In genomic region chrX:134622813-134623185, GRCh38 we compare ENCODE assay signal across 18 cellular contexts. TPM values are rescaled to one million over a fixed set of nuclear protein-coding genes. Genes with fewer than 3 reads are reported as not detected.
DNase-seq lines count a peak whose midpoint lies in the region; ATAC-seq and TF ChIP-seq lines count a peak whose summit lies in the region.
"Had no signal": no experiment of that assay in that cellular context is flagged by ENCODE, and none has a peak within 500 bp of the region (broad histone marks: within the 10 kb centered on the region; RNA-seq: fewer than 3 reads in every experiment).

No MANE protein-coding gene starts in this region.

- DNase-seq in SK-N-SH (no peak), SJCRH30 (peak; percentile 53 to 73), fibroblast of lung (ENCODE audit: low read depth in 2 of 2) (peak in 1 of 2 donors; percentile 67), smooth muscle cell (lab: John Stamatoyannopoulos, UW; ENCODE audit: unreplicated experiment) (no peak), gastrocnemius medialis (no peak), putamen (ENCODE audit: low spot score) (no peak)
- DNase-seq: activated CD4-positive, alpha-beta T cell treated with anti-CD3 and anti-CD28 coated beads, Interleukin-2, amount 50 U/mL, for 1 hour; COR-L47; GF-D8; NCI-H146; upper lobe of right lung had no signal

- no peaks in the 10 kb centered on the region for H3K9me2 ChIP-seq in SK-N-SH

- TF ChIP-seq EP300 in SK-N-SH (IDR thresholded peaks at IDR 0.05; ENCODE audit: borderline replicate concordance in 1 of 2, low read depth in 1 of 2, low read length in 1 of 2) = no peak

- H3K4me2 ChIP-seq in SK-N-SH (peak overlapping the region; percentile 55), fibroblast of lung (ENCODE audit: extremely low read depth, insufficient read depth, low read length) (no peak overlapping the region), smooth muscle cell (peak overlapping the region; percentile 40)

- in situ Hi-C loops in gastrocnemius medialis (cut with MboI; ENCODE audit: low sequenced_read_pairs in 4 of 4) = no loop called here

- POLR2A ChIA-PET in SK-N-SH (lab: Yijun Ruan, JAX) = no interaction called here

- peaks cover 4% of the 10 kb centered on the region; the same call in 1 of the 2 replicates for H3K79me2 ChIP-seq in SK-N-SH (ENCODE audit: insufficient read depth)
- no peaks in the 10 kb centered on the region for H3K79me2 ChIP-seq in fibroblast of lung (ENCODE audit: control insufficient read depth, insufficient read depth, low read length)
- H3K79me2 ChIP-seq in smooth muscle cell (ENCODE audit: low read depth) = no peaks in the 10 kb centered on the region

- no peaks in the 10 kb centered on the region for H3K27me3 ChIP-seq in SK-N-SH (ENCODE audit: insufficient read depth)
- no peaks in the 10 kb centered on the region for H3K27me3 ChIP-seq in SJCRH30
- no peaks in the 10 kb centered on the region for H3K27me3 ChIP-seq in fibroblast of lung (ENCODE audit: control insufficient read depth, insufficient read depth, low read length)
- no peaks in the 10 kb centered on the region for H3K27me3 ChIP-seq in smooth muscle cell (ENCODE audit: low read depth)
- no peaks in the 10 kb centered on the region for H3K27me3 ChIP-seq in gastrocnemius medialis
- H3K27me3 ChIP-seq: neutrophil, upper lobe of right lung had no signal

- H3K27ac ChIP-seq in SK-N-SH (ENCODE audit: low read depth in 2 of 2, low read length in 1 of 2) (peak overlapping the region; percentile 81 to 85; a peak in 3 of 4 replicates), SJCRH30 (peak overlapping the region; percentile 96), fibroblast of lung (ENCODE audit: insufficient read depth, low read length) (peak overlapping the region; percentile 56), smooth muscle cell (ENCODE audit: low read depth) (peak overlapping the region; percentile 69), gastrocnemius medialis (no peak overlapping the region)
- H3K27ac ChIP-seq: 22Rv1, neutrophil, upper lobe of right lung had no signal

- H3K9ac ChIP-seq in SK-N-SH (peak overlapping the region; percentile 13; the same call in 1 of the 2 replicates), fibroblast of lung (ENCODE audit: insufficient read depth, low read length) (no peak overlapping the region), smooth muscle cell (ENCODE audit: low read depth) (no peak overlapping the region)

- CTCF ChIA-PET in SK-N-SH (lab: Yijun Ruan, JAX) = no interaction called here

- H4K20me1 ChIP-seq in SK-N-SH (ENCODE audit: insufficient read depth) (no peaks in the 10 kb centered on the region), fibroblast of lung (ENCODE audit: control insufficient read depth, extremely low read depth, insufficient read depth, low read length) (no peaks in the 10 kb centered on the region), smooth muscle cell (ENCODE audit: low read depth) (no peaks in the 10 kb centered on the region)

- H3K4me3 ChIP-seq in SK-N-SH (ENCODE audit: low read depth in 2 of 2, low read length in 1 of 2) (no peak overlapping the region), SJCRH30 (no peak overlapping the region), fibroblast of lung (replicated peaks in 1 of 4; ENCODE audit: control extremely low read depth in 1 of 4, insufficient read depth in 1 of 4, low read depth in 3 of 4, low read length in 4 of 4) (no peak overlapping the region), smooth muscle cell (no peak overlapping the region), gastrocnemius medialis (no peak overlapping the region)
- H3K4me3 ChIP-seq: upper lobe of right lung had no signal

- no peak for ATAC-seq in SK-N-SH treated with all-trans-retinoic acid at 6 μM for 48 hours
- ATAC-seq in gastrocnemius medialis = no peak
- ATAC-seq in HG02938 (IDR thresholded peaks at IDR 0.05; ENCODE audit: unreplicated experiment) = no peak
- ATAC-seq: stimulated activated memory B cell treated with anti-CD40 and anti-IgM and Interleukin-4, amounts not matched to agents 10 μg/mL and 1 μg/mL and 100 μg/mL, for 72 hours; upper lobe of right lung had no signal

- H3K36me3 ChIP-seq in SK-N-SH (replicated peaks in 1 of 2; ENCODE audit: control insufficient read depth in 1 of 2, insufficient read depth in 2 of 2, low read length in 1 of 2) (no peaks in the 10 kb centered on the region), SJCRH30 (no peaks in the 10 kb centered on the region), fibroblast of lung (ENCODE audit: control insufficient read depth, insufficient read depth, low read length) (no peaks in the 10 kb centered on the region), smooth muscle cell (ENCODE audit: low read depth) (no peaks in the 10 kb centered on the region), gastrocnemius medialis (no peaks in the 10 kb centered on the region)
- H3K36me3 ChIP-seq: neutrophil, upper lobe of right lung had no signal

- no peak for TF ChIP-seq RAD21 in SK-N-SH (IDR thresholded peaks at IDR 0.05; ENCODE audit: low read length)

- H3K9me3 ChIP-seq in SK-N-SH = no peaks in the 10 kb centered on the region
- no peaks in the 10 kb centered on the region for H3K9me3 ChIP-seq in SJCRH30 (replicated peaks)
- no peaks in the 10 kb centered on the region for H3K9me3 ChIP-seq in fibroblast of lung (ENCODE audit: control insufficient read depth, insufficient read depth, low read depth, low read length)
- H3K9me3 ChIP-seq in smooth muscle cell (replicated peaks; ENCODE audit: low read depth) = no peaks in the 10 kb centered on the region
- no peaks in the 10 kb centered on the region for H3K9me3 ChIP-seq in gastrocnemius medialis
- H3K9me3 ChIP-seq: neutrophil, upper lobe of right lung had no signal

- TF ChIP-seq CTCF in SK-N-SH (IDR thresholded peaks at IDR 0.05) = no peak
- TF ChIP-seq CTCF in fibroblast of lung (conservative IDR thresholded peaks at IDR 0.05 in 1 of 2, IDR thresholded peaks at IDR 0.05 in 1 of 2; ENCODE audit: low read depth in 1 of 2, low read length in 2 of 2) = no peak
- no peak for TF ChIP-seq CTCF in smooth muscle cell (IDR thresholded peaks at IDR 0.05; ENCODE audit: borderline replicate concordance, insufficient read depth, poor library complexity, severe bottlenecking)
- TF ChIP-seq CTCF in gastrocnemius medialis (IDR thresholded peaks at IDR 0.05 in 4 of 5, conservative IDR thresholded peaks at IDR 0.05 in 1 of 5) = no peak

- intact Hi-C loops in gastrocnemius medialis (cut with DNase I; ENCODE audit: low total_unique reads) = no loop called here

- H3K4me1 ChIP-seq in SK-N-SH (ENCODE audit: control insufficient read depth in 1 of 2, insufficient read depth in 2 of 2, low read depth in 1 of 2, low read length in 1 of 2) = peaks cover 4 to 26% of the 10 kb centered on the region in 2 experiments
- peaks cover 40% of the 10 kb centered on the region for H3K4me1 ChIP-seq in SJCRH30
- H3K4me1 ChIP-seq in fibroblast of lung (ENCODE audit: control insufficient read depth, extremely low read depth, insufficient read depth, low read length) = peaks cover 14% of the 10 kb centered on the region
- no peaks in the 10 kb centered on the region for H3K4me1 ChIP-seq in smooth muscle cell (ENCODE audit: low read depth)
- H3K4me1 ChIP-seq in gastrocnemius medialis = peaks cover 0 to 2% of the 10 kb centered on the region in 2 donors

- TF ChIP-seq POLR2A in gastrocnemius medialis (IDR thresholded peaks at IDR 0.05) = no peak

- 75% methylated on average over 2 of the region's 2 CpGs for WGBS in SK-N-SH (ENCODE audit: low lambda C conversion rate)
- 46% methylated on average over 2 of the region's 2 CpGs for WGBS in smooth muscle cell (ENCODE audit: low lambda C conversion rate)

- H2AFZ ChIP-seq in SK-N-SH (ENCODE audit: low read depth) (no peak overlapping the region), fibroblast of lung (ENCODE audit: low read length) (no peak overlapping the region), smooth muscle cell (ENCODE audit: low read depth) (no peak overlapping the region)

- H3F3A ChIP-seq in SK-N-SH (replicated peaks; ENCODE audit: insufficient read depth) = peaks cover 23% of the 10 kb centered on the region
- H3F3A ChIP-seq in smooth muscle cell (ENCODE audit: low read depth) = peaks cover 5% of the 10 kb centered on the region

TF ChIP-seq in SK-N-SH, 30 proteins besides CTCF, POLR2A, EP300 and RAD21 (continues in another document):
- no peak for TF ChIP-seq GABPA (IDR thresholded peaks at IDR 0.05; ENCODE audit: low read depth)
- no peak for TF ChIP-seq USF2 (IDR thresholded peaks at IDR 0.05; ENCODE audit: borderline replicate concordance, low read depth, low read length)
- no peak for TF ChIP-seq RCOR1 (IDR thresholded peaks at IDR 0.05; ENCODE audit: low read length)
- TF ChIP-seq TCF12 (IDR thresholded peaks at IDR 0.05) = no peak
- no peak for TF ChIP-seq POLR2AphosphoS5 (IDR thresholded peaks at IDR 0.05; ENCODE audit: low read depth, low read length)

TF ChIP-seq in SK-N-SH treated with all-trans-retinoic acid at 6 μM for 48 hours, 23 proteins besides CTCF, POLR2A, EP300 and RAD21:
- no peak for TF ChIP-seq OSR1 (CRISPR knock-in tag; IDR thresholded peaks at IDR 0.05)
- TF ChIP-seq ZNF8 (CRISPR knock-in tag; IDR thresholded peaks at IDR 0.05) = no peak
- no peak for TF ChIP-seq ESRRG (CRISPR knock-in tag; IDR thresholded peaks at IDR 0.05)
- TF ChIP-seq ISL1 (CRISPR knock-in tag; IDR thresholded peaks at IDR 0.05) = no peak

RNA-seq across cellular contexts. Expression of gene PLAC1, which starts 35.5 kb away (rescaled TPM):
- polyA plus RNA-seq in SK-N-SH (2012; rRNA removed) (50.9 and 72.3 TPM in 2 replicates), fibroblast of lung (0.22 and 0.26 TPM in 2 replicates), smooth muscle cell (1.1 TPM in 2 replicates)
- 43.2 and 53.1 TPM in 2 replicates for polyA plus RNA-seq in SK-N-SH (2012; cell fraction: cytosol; rRNA removed)
- polyA plus RNA-seq in SK-N-SH (2012; cell fraction: nucleus; rRNA removed) = 19.3 and 28.0 TPM in 2 replicates
- total RNA-seq in SJCRH30 (2014; rRNA removed; shearing (Covaris generic)) = 2.7 and 4.0 TPM in 2 replicates
- total RNA-seq in fibroblast of lung (0.17 and 0.26 TPM in 2 replicates), smooth muscle cell (0.31 and 1.0 TPM in 2 replicates), gastrocnemius medialis (not detected)
- 0.20 TPM in 1 of 2 replicates, not detected in the other for polyA plus RNA-seq in fibroblast of lung (2012)
- polyA minus RNA-seq in fibroblast of lung (ENCODE audit: low replicate concordance) = not detected in 2 replicates
- total RNA-seq: lung microvascular endothelial cell, upper lobe of right lung had no signal
- polyA plus RNA-seq: adipose tissue had no signal

Comparison
In these comparisons a context has a peak if more than half of its experiments do, and no peak if none do; other contexts are left out.
1. DNase-seq: peak in SJCRH30 (2 of 2); none in SK-N-SH (single experiment), smooth muscle cell (single experiment), gastrocnemius medialis (0 of 2) and putamen (single experiment).
2. H3K27ac ChIP-seq: peak in SK-N-SH (2 of 2), SJCRH30 (single experiment), fibroblast of lung (single experiment) and smooth muscle cell (single experiment); none in gastrocnemius medialis (0 of 4).